ENCODE assay signal across 22 cellular contexts in genomic region chr5:31587546-31587945, GRCh38. TPM values are rescaled to one million over a fixed set of nuclear protein-coding genes. Genes with fewer than 3 reads are reported as not detected.
"Had no signal": no experiment of that assay in that cellular context is flagged by ENCODE, and none has a peak within 500 bp of the region (broad histone marks: within the 10 kb centered on the region; RNA-seq: fewer than 3 reads in every experiment).

No MANE protein-coding gene starts in this region.

- H3K4me2 ChIP-seq: KMS-11 had no signal

- ATAC-seq: activated T-helper 17 cell treated with anti-CD3 and anti-CD28 coated beads, Interleukin-2, amount 50 U/mL, for 72 hours; PC-3 had no signal

- H3K9ac ChIP-seq: KMS-11 had no signal

- H3K9me3 Mint-ChIP-seq: activated CD4-positive, alpha-beta memory T cell treated with anti-CD3 and anti-CD28 coated beads, Interleukin-2, amount 10 ng/mL, durations not matched to agents 7 days and 5 days; activated naive CD4-positive, alpha-beta T cell treated with anti-CD3 and anti-CD28 coated beads for 36 hours; activated T-helper 17 cell treated with anti-CD3 and anti-CD28 coated beads, Interleukin-2, amount 50 U/mL, for 72 hours; central memory CD8-positive, alpha-beta T cell; T-helper 1 cell treated with Interleukin-12 subunit alpha and Interleukin-12 subunit beta and Interleukin-4 antibody, amounts not matched to agents 30 μg/mL and 1 μg/mL, for 36 hours had no signal

- DNase-seq: activated B cell treated with CpG ODN at 0.5 μM for 24 hours; activated CD4-positive, alpha-beta memory T cell treated with anti-CD3 and anti-CD28 coated beads, Interleukin-2, amount 10 ng/mL, durations not matched to agents 7 days and 5 days; activated CD4-positive, alpha-beta T cell treated with anti-CD3 and anti-CD28 coated beads, Interleukin-2, amount 50 U/mL, for 1 hour; activated gamma-delta T cell; activated naive CD4-positive, alpha-beta T cell treated with anti-CD3 and anti-CD28 coated beads for 36 hours; activated T-cell treated with anti-CD3 and anti-CD28 coated beads for 4 hours; activated T-cell treated with anti-CD3 and anti-CD28 coated beads, Interleukin-2, amount 50 U/mL, for 48 hours; amygdala; NCI-H1105 treated with DMSO at 0.1 percent for 48 hours; NCI-H1436 treated with DMSO at 0.1 percent for 48 hours; NCI-H187 treated with DMSO at 0.1 percent for 48 hours; NCI-H2081 treated with DMSO at 0.1 percent for 48 hours; NCI-H446; NCI-H524; PC-3; SHP77 had no signal

- H3K27ac ChIP-seq: KMS-11 had no signal

- H3K4me3 Mint-ChIP-seq: activated B cell treated with CpG ODN at 0.5 μM for 24 hours; activated CD4-positive, alpha-beta memory T cell treated with anti-CD3 and anti-CD28 coated beads, Interleukin-2, amount 10 ng/mL, durations not matched to agents 7 days and 5 days; activated naive CD4-positive, alpha-beta T cell treated with anti-CD3 and anti-CD28 coated beads for 36 hours; activated naive CD8-positive, alpha-beta T cell; activated T-helper 17 cell treated with anti-CD3 and anti-CD28 coated beads, Interleukin-2, amount 50 U/mL, for 72 hours; brain; central memory CD8-positive, alpha-beta T cell; T-helper 1 cell treated with Interleukin-12 subunit alpha and Interleukin-12 subunit beta and Interleukin-4 antibody, amounts not matched to agents 30 μg/mL and 1 μg/mL, for 36 hours had no signal

- H3K27ac Mint-ChIP-seq: activated B cell treated with CpG ODN at 0.5 μM for 24 hours; activated CD4-positive, alpha-beta memory T cell treated with anti-CD3 and anti-CD28 coated beads, Interleukin-2, amount 10 ng/mL, durations not matched to agents 7 days and 5 days; activated naive CD4-positive, alpha-beta T cell treated with anti-CD3 and anti-CD28 coated beads for 36 hours; activated naive CD8-positive, alpha-beta T cell; activated T-helper 17 cell treated with anti-CD3 and anti-CD28 coated beads, Interleukin-2, amount 50 U/mL, for 72 hours; brain; T-helper 1 cell treated with Interleukin-12 subunit alpha and Interleukin-12 subunit beta and Interleukin-4 antibody, amounts not matched to agents 30 μg/mL and 1 μg/mL, for 36 hours had no signal

- H3K27me3 Mint-ChIP-seq: activated B cell treated with CpG ODN at 0.5 μM for 24 hours had no signal

- H3K36me3 Mint-ChIP-seq: activated naive CD8-positive, alpha-beta T cell; brain had no signal

- H3K4me1 Mint-ChIP-seq: activated B cell treated with CpG ODN at 0.5 μM for 24 hours; activated CD4-positive, alpha-beta memory T cell treated with anti-CD3 and anti-CD28 coated beads, Interleukin-2, amount 10 ng/mL, durations not matched to agents 7 days and 5 days; activated T-helper 17 cell treated with anti-CD3 and anti-CD28 coated beads, Interleukin-2, amount 50 U/mL, for 72 hours; brain; central memory CD8-positive, alpha-beta T cell had no signal

RNA-seq across cellular contexts. Expression of gene PDZD2, which starts 51.4 kb away (rescaled TPM):
- total RNA-seq: activated CD4-positive, alpha-beta memory T cell treated with anti-CD3 and anti-CD28 coated beads, Interleukin-2, amount 10 ng/mL, durations not matched to agents 7 days and 5 days had no signal
